Comparison of ENCODE assay signal across 19 cellular contexts in genomic region chr15:61036121-61036520, GRCh38.
"Had no signal": no experiment of that assay in that cellular context is flagged by ENCODE, and none has a peak within 500 bp of the region (broad histone marks: within the 10 kb centered on the region; RNA-seq: fewer than 3 reads in every experiment).

No MANE protein-coding gene starts in this region.

- H3K4me3 Mint-ChIP-seq: activated naive CD4-positive, alpha-beta T cell treated with anti-CD3 and anti-CD28 coated beads, Interleukin-2, amount 50 U/mL, for 24 hours; brain; central memory CD8-positive, alpha-beta T cell; dendritic cell treated with granulocyte-macrophage colony-stimulating factor and Interleukin-4, amounts not matched to agents 40 ng/mL and 50 ng/mL, for 4 days; effector memory CD8-positive, alpha-beta T cell; memory B cell; natural killer cell treated with Interleukin-12 subunit alpha and Interleukin-12 subunit beta and Interleukin-15 and Interleukin-18, amount 100 ng/mL, for 72 hours; T-helper 17 cell had no signal

- H3K9me3 ChIP-seq: esophagus squamous epithelium, heart left ventricle, sigmoid colon, suprapubic skin had no signal

- H3K9me3 Mint-ChIP-seq: activated naive CD4-positive, alpha-beta T cell treated with anti-CD3 and anti-CD28 coated beads, Interleukin-2, amount 50 U/mL, for 24 hours; central memory CD8-positive, alpha-beta T cell; dendritic cell treated with granulocyte-macrophage colony-stimulating factor and Interleukin-4, amounts not matched to agents 40 ng/mL and 50 ng/mL, for 4 days; effector memory CD8-positive, alpha-beta T cell; memory B cell; natural killer cell treated with Interleukin-12 subunit alpha and Interleukin-12 subunit beta and Interleukin-15 and Interleukin-18, amount 100 ng/mL, for 72 hours had no signal

- DNase-seq: activated CD4-positive, CD25-positive, alpha-beta regulatory T cell; activated T-cell treated with anti-CD3 and anti-CD28 coated beads, Interleukin-2, amount 50 U/mL, for 1 hour; effector memory CD8-positive, alpha-beta T cell; esophagus squamous epithelium; foreskin fibroblast; heart left ventricle; islet precursor cell; sigmoid colon; stimulated activated CD4-positive, alpha-beta T cell treated with anti-CD3 and anti-CD28 coated beads, Interleukin-12 subunit alpha, Interleukin-12 subunit beta, amount 100 ng/mL, for 4 hours; stimulated activated naive CD8-positive, alpha-beta T cell treated with anti-CD3 and anti-CD28 coated beads, Interleukin-15, Interleukin-2, amounts not matched to agents 100 U/mL and 50 U/mL, for 24 hours; T-helper 17 cell had no signal

- H3K4me1 Mint-ChIP-seq: activated naive CD4-positive, alpha-beta T cell treated with anti-CD3 and anti-CD28 coated beads, Interleukin-2, amount 50 U/mL, for 24 hours; central memory CD8-positive, alpha-beta T cell; memory B cell had no signal

- H3K27me3 Mint-ChIP-seq: dendritic cell treated with granulocyte-macrophage colony-stimulating factor and Interleukin-4, amounts not matched to agents 40 ng/mL and 50 ng/mL, for 4 days had no signal

- H3K36me3 Mint-ChIP-seq: activated naive CD4-positive, alpha-beta T cell treated with anti-CD3 and anti-CD28 coated beads, Interleukin-2, amount 50 U/mL, for 24 hours; brain; memory B cell; natural killer cell treated with Interleukin-12 subunit alpha and Interleukin-12 subunit beta and Interleukin-15 and Interleukin-18, amount 100 ng/mL, for 72 hours had no signal

- H3K36me3 ChIP-seq: esophagus squamous epithelium, heart left ventricle, sigmoid colon, suprapubic skin had no signal

- ATAC-seq: effector memory CD8-positive, alpha-beta T cell; left lobe of liver; natural killer cell treated with Interleukin-12 subunit alpha and Interleukin-12 subunit beta and Interleukin-15 and Interleukin-18, amount 100 ng/mL, for 72 hours; stimulated activated naive CD8-positive, alpha-beta T cell treated with anti-CD3 and anti-CD28 coated beads, Interleukin-15, Interleukin-2, amounts not matched to agents 100 U/mL and 50 U/mL, for 24 hours; T-helper 17 cell had no signal

- H3K27me3 ChIP-seq: esophagus squamous epithelium, heart left ventricle, sigmoid colon, suprapubic skin had no signal

- H3K4me3 ChIP-seq: esophagus squamous epithelium, heart left ventricle, sigmoid colon, suprapubic skin had no signal

- H3K27ac Mint-ChIP-seq: activated naive CD4-positive, alpha-beta T cell treated with anti-CD3 and anti-CD28 coated beads, Interleukin-2, amount 50 U/mL, for 24 hours; dendritic cell treated with granulocyte-macrophage colony-stimulating factor and Interleukin-4, amounts not matched to agents 40 ng/mL and 50 ng/mL, for 4 days; effector memory CD8-positive, alpha-beta T cell; memory B cell; natural killer cell treated with Interleukin-12 subunit alpha and Interleukin-12 subunit beta and Interleukin-15 and Interleukin-18, amount 100 ng/mL, for 72 hours; T-helper 17 cell had no signal
